In the genomic region with DNA sequence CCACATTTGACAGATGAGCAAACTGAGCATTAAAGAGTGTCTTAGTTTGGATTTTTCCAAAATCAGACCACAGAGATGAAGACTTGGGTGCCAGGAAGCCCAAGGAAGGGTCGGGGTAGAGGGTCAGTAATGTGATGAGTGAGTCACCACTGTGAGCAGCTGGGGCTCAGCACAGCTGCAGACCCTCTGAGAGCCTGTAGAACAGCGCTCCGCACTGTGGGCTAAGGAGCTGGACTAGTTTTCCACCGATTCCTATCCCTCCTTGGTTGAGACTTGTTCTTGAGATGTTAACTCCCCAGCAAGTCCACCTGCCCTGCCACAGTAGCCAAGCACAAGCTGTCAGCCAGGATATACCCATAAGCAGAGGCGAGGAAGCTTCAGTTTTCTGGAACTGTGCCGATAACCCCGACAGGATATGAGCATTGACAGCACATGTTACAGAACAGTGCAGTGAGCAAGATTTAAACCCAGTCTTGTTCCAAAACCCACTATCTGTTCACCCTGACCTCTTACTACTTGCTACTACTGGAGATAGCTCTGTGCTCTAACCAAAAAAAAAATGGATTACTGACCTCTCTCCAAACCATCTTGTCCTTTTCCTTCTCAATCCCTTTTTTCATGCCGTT, we compare ENCODE assay signal across 29 cellular contexts. TPM values are rescaled to one million over a fixed set of nuclear protein-coding genes. Genes with fewer than 3 reads are reported as not detected.
"Had no signal": no experiment of that assay in that cellular context is flagged by ENCODE, and none has a peak within 500 bp of the region (broad histone marks: within the 10 kb centered on the region; RNA-seq: fewer than 3 reads in every experiment).

No MANE protein-coding gene starts in this region.

- H3K4me3 ChIP-seq: heart left ventricle, left lung, pancreas, prostate gland, spleen, tibial nerve had no signal

- H3K4me3 Mint-ChIP-seq: activated CD4-positive, alpha-beta memory T cell treated with anti-CD3 and anti-CD28 coated beads, Interleukin-2, amount 10 ng/mL, durations not matched to agents 7 days and 5 days; activated CD4-positive, alpha-beta T cell treated with anti-CD3 and anti-CD28 coated beads, Interleukin-2, amount 10 ng/mL, durations not matched to agents 24 days and 14 days; activated T-cell treated with anti-CD3 and anti-CD28 coated beads, Interleukin-2, amount 50 U/mL, for 24 hours; effector memory CD8-positive, alpha-beta T cell; nephron; T-helper 17 cell had no signal

- ATAC-seq: effector memory CD8-positive, alpha-beta T cell; left lung; pancreas; T-helper 17 cell had no signal

- H3K9me3 ChIP-seq: heart left ventricle, left lung, pancreas, prostate gland, spleen, tibial nerve had no signal

- H3K27ac ChIP-seq: brain microvascular endothelial cell, heart left ventricle, left lung, pancreas, prostate gland, spleen, tibial nerve had no signal

- H3K27ac Mint-ChIP-seq: activated CD4-positive, alpha-beta memory T cell treated with anti-CD3 and anti-CD28 coated beads, Interleukin-2, amount 10 ng/mL, durations not matched to agents 7 days and 5 days; activated CD4-positive, alpha-beta T cell treated with anti-CD3 and anti-CD28 coated beads, Interleukin-2, amount 10 ng/mL, durations not matched to agents 24 days and 14 days; activated T-cell treated with anti-CD3 and anti-CD28 coated beads, Interleukin-2, amount 50 U/mL, for 24 hours; effector memory CD8-positive, alpha-beta T cell; nephron; T-helper 17 cell had no signal

- DNase-seq: activated CD4-positive, alpha-beta memory T cell treated with anti-CD3 and anti-CD28 coated beads, Interleukin-2, amount 10 ng/mL, durations not matched to agents 7 days and 5 days; activated CD4-positive, alpha-beta T cell treated with anti-CD3 and anti-CD28 coated beads, Interleukin-2, amount 10 ng/mL, durations not matched to agents 24 days and 14 days; activated CD4-positive, CD25-positive, alpha-beta regulatory T cell treated with anti-CD3 and anti-CD28 coated beads, Interleukin-2, amount 50 U/mL, for 72 hours; activated CD8-positive, alpha-beta memory T cell treated with anti-CD3 and anti-CD28 coated beads, Interleukin-2, amount 50 U/mL, for 48 hours; activated gamma-delta T cell treated with Interleukin-2 at 50 U/mL for 16 hours; activated naive CD4-positive, alpha-beta T cell treated with anti-CD3 and anti-CD28 coated beads, Interleukin-2, amount 50 U/mL, for 16 hours; activated T-cell treated with anti-CD3 and anti-CD28 coated beads, Interleukin-2, amount 50 U/mL, for 24 hours; amniotic stem cell; brain microvascular endothelial cell; caudate nucleus; cortex of kidney; effector memory CD8-positive, alpha-beta T cell; erythroblast; foreskin fibroblast; heart left ventricle; hypothalamus; kidney glomerular epithelial cell; left lung; mammary epithelial cell; pancreas; retina; spleen; stimulated activated naive CD4-positive, alpha-beta T cell; T-helper 17 cell; T1000 had no signal

- H3K4me1 Mint-ChIP-seq: activated CD4-positive, alpha-beta memory T cell treated with anti-CD3 and anti-CD28 coated beads, Interleukin-2, amount 10 ng/mL, durations not matched to agents 7 days and 5 days; activated CD4-positive, alpha-beta T cell treated with anti-CD3 and anti-CD28 coated beads, Interleukin-2, amount 10 ng/mL, durations not matched to agents 24 days and 14 days; nephron; T-helper 17 cell had no signal

- H3K36me3 ChIP-seq: brain microvascular endothelial cell, heart left ventricle, left lung, pancreas, prostate gland, spleen, tibial nerve had no signal

- H3K27me3 Mint-ChIP-seq: activated CD4-positive, alpha-beta memory T cell treated with anti-CD3 and anti-CD28 coated beads, Interleukin-2, amount 10 ng/mL, durations not matched to agents 7 days and 5 days; activated CD4-positive, alpha-beta T cell treated with anti-CD3 and anti-CD28 coated beads, Interleukin-2, amount 10 ng/mL, durations not matched to agents 24 days and 14 days; activated T-cell treated with anti-CD3 and anti-CD28 coated beads, Interleukin-2, amount 50 U/mL, for 24 hours; effector memory CD8-positive, alpha-beta T cell had no signal

- FAIRE-seq: astrocyte, pancreas had no signal

- H3K9me3 Mint-ChIP-seq: activated CD4-positive, alpha-beta memory T cell treated with anti-CD3 and anti-CD28 coated beads, Interleukin-2, amount 10 ng/mL, durations not matched to agents 7 days and 5 days; activated CD4-positive, alpha-beta T cell treated with anti-CD3 and anti-CD28 coated beads, Interleukin-2, amount 10 ng/mL, durations not matched to agents 24 days and 14 days; activated T-cell treated with anti-CD3 and anti-CD28 coated beads, Interleukin-2, amount 50 U/mL, for 24 hours; effector memory CD8-positive, alpha-beta T cell; nephron had no signal

- H3K27me3 ChIP-seq: brain microvascular endothelial cell, spleen, tibial nerve had no signal

- H3K4me1 ChIP-seq: heart left ventricle, left lung, pancreas, prostate gland, spleen, tibial nerve had no signal

RNA-seq across cellular contexts. Expression of a gene that starts 31.8 kb away (rescaled TPM):
- total RNA-seq: activated CD4-positive, alpha-beta memory T cell treated with anti-CD3 and anti-CD28 coated beads, Interleukin-2, amount 10 ng/mL, durations not matched to agents 7 days and 5 days; activated CD4-positive, alpha-beta T cell treated with anti-CD3 and anti-CD28 coated beads, Interleukin-2, amount 10 ng/mL, durations not matched to agents 24 days and 14 days; T-helper 17 cell had no signal
